ENCODE assay signal across 17 cellular contexts in genomic region chr1:110584045-110584444, GRCh38. TPM values are rescaled to one million over a fixed set of nuclear protein-coding genes. Genes with fewer than 3 reads are reported as not detected.
DNase-seq lines count a peak whose midpoint lies in the region; ATAC-seq and TF ChIP-seq lines count a peak whose summit lies in the region.
"Had no signal": no experiment of that assay in that cellular context is flagged by ENCODE, and none has a peak within 500 bp of the region (broad histone marks: within the 10 kb centered on the region; RNA-seq: fewer than 3 reads in every experiment).

No MANE protein-coding gene starts in this region.

- intact Hi-C loops in cardiac septum (cut with DNase I) (no loop called here), left ventricle myocardium inferior (cut with micrococcal nuclease) (no loop called here), thyroid gland (cut with DNase I) (no loop called here)

- no peak for TF ChIP-seq POLR2A in thyroid gland (IDR thresholded peaks at IDR 0.05)

- H3K4me1 ChIP-seq in left ventricle myocardium inferior = peaks cover 5% of the 10 kb centered on the region
- H3K4me1 ChIP-seq in thyroid gland = no peaks in the 10 kb centered on the region
- H3K4me1 ChIP-seq: A549; BLaER1 treated with 17β-estradiol and CSF1 and Interleukin-3, amounts not matched to agents 10 nM and 100 nM; Caco-2 had no signal

- H3K27ac ChIP-seq in left ventricle myocardium inferior (replicated peaks) = no peak overlapping the region
- no peak overlapping the region for H3K27ac ChIP-seq in thyroid gland
- H3K27ac ChIP-seq: 22Rv1; A549; BLaER1 treated with 17β-estradiol and CSF1 and Interleukin-3, amounts not matched to agents 10 nM and 100 nM; C4-2B had no signal

- no peak for TF ChIP-seq CTCF in left ventricle myocardium inferior (IDR thresholded peaks at IDR 0.05; ENCODE audit: borderline replicate concordance)
- TF ChIP-seq CTCF in thyroid gland (IDR thresholded peaks at IDR 0.05) = no peak

- DNase-seq in cardiac septum (ENCODE audit: low spot score) = peak; percentile 31
- no peak for DNase-seq in left ventricle myocardium inferior
- peak; percentile 72 for DNase-seq in mesenteric fat pad (ENCODE audit: low spot score)
- DNase-seq in thyroid gland = no peak
- DNase-seq: AML-193; Caco-2; Calu3; CD4-positive, alpha-beta T cell; DMS79 treated with DMSO at 0.1 percent for 48 hours; GF-D8 had no signal

- H3K9me3 ChIP-seq in left ventricle myocardium inferior (replicated peaks) (no peaks in the 10 kb centered on the region), thyroid gland (no peaks in the 10 kb centered on the region)
- H3K9me3 ChIP-seq: A549, Caco-2 had no signal

- 85 to 90% methylated on average over 8 of the region's 8 CpGs for WGBS in thyroid gland, 2 donors

- H3K36me3 ChIP-seq in left ventricle myocardium inferior (no peaks in the 10 kb centered on the region), thyroid gland (no peaks in the 10 kb centered on the region)
- H3K36me3 ChIP-seq: BLaER1 treated with 17β-estradiol and CSF1 and Interleukin-3, amounts not matched to agents 10 nM and 100 nM had no signal

- H3K4me3 ChIP-seq in left ventricle myocardium inferior = no peak overlapping the region
- H3K4me3 ChIP-seq in thyroid gland (replicated peaks in 1 of 3) = no peak overlapping the region
- H3K4me3 ChIP-seq: A549; BLaER1 treated with 17β-estradiol and CSF1 and Interleukin-3, amounts not matched to agents 10 nM and 100 nM had no signal

- ATAC-seq in HG02642 (IDR thresholded peaks at IDR 0.05; ENCODE audit: poor library complexity, unreplicated experiment) = no peak
- ATAC-seq: A549; CD8-positive, alpha-beta T cell had no signal

- H3K27me3 ChIP-seq in left ventricle myocardium inferior (ENCODE audit: low read depth) = peaks cover 27% of the 10 kb centered on the region
- H3K27me3 ChIP-seq in thyroid gland = no peaks in the 10 kb centered on the region
- H3K27me3 ChIP-seq: BLaER1 treated with 17β-estradiol and CSF1 and Interleukin-3, amounts not matched to agents 10 nM and 100 nM had no signal

RNA-seq across cellular contexts. Expression of gene KCNA2, which starts 22.1 kb away (rescaled TPM):
- total RNA-seq in cardiac septum (0.51 TPM), left ventricle myocardium inferior (0.71 TPM), mesenteric fat pad (1.5 TPM), thyroid gland (1 to 10 TPM; 2.9 to 6.8 (median 3.5) TPM)
- total RNA-seq: A172, Calu3 had no signal

Comparison
In these comparisons a context has a peak if more than half of its experiments do, and no peak if none do; other contexts are left out.
1. DNase-seq: peak in cardiac septum (single experiment) and mesenteric fat pad (single experiment); none in left ventricle myocardium inferior (single experiment) and thyroid gland (0 of 2).